Comparison of ENCODE assay signal across 1 cellular context in the genomic region with DNA sequence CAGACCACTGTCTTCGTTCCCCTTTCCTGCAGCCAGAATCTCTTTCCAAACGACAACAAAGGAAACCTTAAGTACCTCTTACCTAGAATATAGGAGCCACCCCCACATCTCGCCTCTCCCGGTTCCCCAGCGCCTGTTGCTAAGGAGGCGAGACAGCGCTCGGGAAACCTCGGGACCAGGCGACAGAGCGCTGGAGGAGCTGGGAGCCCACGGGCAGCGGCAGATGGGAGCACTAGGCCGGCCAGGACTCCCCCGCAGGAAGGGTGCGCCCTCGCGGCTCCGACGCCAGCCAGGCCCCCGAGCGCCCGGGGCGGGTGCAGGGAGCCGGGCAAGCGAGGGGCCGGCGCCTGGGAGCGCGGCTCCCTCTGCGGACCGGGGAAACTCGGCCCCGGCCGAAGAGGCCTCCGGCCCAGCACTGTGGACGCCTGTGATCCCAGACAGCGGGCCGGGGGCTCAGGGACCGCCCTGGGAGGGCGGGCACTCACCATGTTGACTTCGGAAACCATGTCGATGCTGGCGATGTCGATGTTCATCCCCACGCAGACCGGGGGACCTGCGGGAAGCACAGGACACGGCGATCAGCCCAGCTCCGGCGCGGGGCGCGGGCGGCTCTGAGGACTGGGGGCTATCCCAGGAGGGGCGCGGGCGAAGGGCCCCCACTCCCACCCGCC.
TF ChIP-seq lines count a peak whose summit lies in the region.

No MANE protein-coding gene starts in this region.

TF ChIP-seq in HEK293, 187 proteins besides CTCF, POLR2A, EP300 and RAD21 (continued from another document):
- TF ChIP-seq, protein P1, sequence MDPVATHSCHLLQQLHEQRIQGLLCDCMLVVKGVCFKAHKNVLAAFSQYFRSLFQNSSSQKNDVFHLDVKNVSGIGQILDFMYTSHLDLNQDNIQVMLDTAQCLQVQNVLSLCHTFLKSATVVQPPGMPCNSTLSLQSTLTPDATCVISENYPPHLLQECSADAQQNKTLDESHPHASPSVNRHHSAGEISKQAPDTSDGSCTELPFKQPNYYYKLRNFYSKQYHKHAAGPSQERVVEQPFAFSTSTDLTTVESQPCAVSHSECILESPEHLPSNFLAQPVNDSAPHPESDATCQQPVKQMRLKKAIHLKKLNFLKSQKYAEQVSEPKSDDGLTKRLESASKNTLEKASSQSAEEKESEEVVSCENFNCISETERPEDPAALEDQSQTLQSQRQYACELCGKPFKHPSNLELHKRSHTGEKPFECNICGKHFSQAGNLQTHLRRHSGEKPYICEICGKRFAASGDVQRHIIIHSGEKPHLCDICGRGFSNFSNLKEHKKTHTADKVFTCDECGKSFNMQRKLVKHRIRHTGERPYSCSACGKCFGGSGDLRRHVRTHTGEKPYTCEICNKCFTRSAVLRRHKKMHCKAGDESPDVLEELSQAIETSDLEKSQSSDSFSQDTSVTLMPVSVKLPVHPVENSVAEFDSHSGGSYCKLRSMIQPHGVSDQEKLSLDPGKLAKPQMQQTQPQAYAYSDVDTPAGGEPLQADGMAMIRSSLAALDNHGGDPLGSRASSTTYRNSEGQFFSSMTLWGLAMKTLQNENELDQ (tag by site-specific recombination; IDR thresholded peaks at IDR 0.05; ENCODE audit: low read depth) = no peak
- TF ChIP-seq SP2 (tag by site-specific recombination; IDR thresholded peaks at IDR 0.05) = no peak
- no peak for TF ChIP-seq ZNF133 (tag by site-specific recombination; IDR thresholded peaks at IDR 0.05)
- TF ChIP-seq ZNF16 (tag by site-specific recombination; IDR thresholded peaks at IDR 0.05; ENCODE audit: low read depth) = no peak
- no peak for TF ChIP-seq KLF8 (tag by site-specific recombination; IDR thresholded peaks at IDR 0.05)
- no peak for TF ChIP-seq ZNF670 (tag by site-specific recombination; IDR thresholded peaks at IDR 0.05; ENCODE audit: low read depth)
- TF ChIP-seq ZNF174 (tag by site-specific recombination; IDR thresholded peaks at IDR 0.05) = no peak
- no peak for TF ChIP-seq ZNF624 (tag by site-specific recombination; IDR thresholded peaks at IDR 0.05)
- no peak for TF ChIP-seq FEZF1 (tag by site-specific recombination; IDR thresholded peaks at IDR 0.05)
- TF ChIP-seq, protein P2, sequence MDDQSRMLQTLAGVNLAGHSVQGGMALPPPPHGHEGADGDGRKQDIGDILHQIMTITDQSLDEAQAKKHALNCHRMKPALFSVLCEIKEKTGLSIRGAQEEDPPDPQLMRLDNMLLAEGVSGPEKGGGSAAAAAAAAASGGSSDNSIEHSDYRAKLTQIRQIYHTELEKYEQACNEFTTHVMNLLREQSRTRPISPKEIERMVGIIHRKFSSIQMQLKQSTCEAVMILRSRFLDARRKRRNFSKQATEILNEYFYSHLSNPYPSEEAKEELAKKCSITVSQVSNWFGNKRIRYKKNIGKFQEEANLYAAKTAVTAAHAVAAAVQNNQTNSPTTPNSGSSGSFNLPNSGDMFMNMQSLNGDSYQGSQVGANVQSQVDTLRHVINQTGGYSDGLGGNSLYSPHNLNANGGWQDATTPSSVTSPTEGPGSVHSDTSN (CRISPR knock-in tag; IDR thresholded peaks at IDR 0.05) = no peak
- no peak for TF ChIP-seq ZBTB20 (tag by site-specific recombination; IDR thresholded peaks at IDR 0.05)
- TF ChIP-seq, protein P3, sequence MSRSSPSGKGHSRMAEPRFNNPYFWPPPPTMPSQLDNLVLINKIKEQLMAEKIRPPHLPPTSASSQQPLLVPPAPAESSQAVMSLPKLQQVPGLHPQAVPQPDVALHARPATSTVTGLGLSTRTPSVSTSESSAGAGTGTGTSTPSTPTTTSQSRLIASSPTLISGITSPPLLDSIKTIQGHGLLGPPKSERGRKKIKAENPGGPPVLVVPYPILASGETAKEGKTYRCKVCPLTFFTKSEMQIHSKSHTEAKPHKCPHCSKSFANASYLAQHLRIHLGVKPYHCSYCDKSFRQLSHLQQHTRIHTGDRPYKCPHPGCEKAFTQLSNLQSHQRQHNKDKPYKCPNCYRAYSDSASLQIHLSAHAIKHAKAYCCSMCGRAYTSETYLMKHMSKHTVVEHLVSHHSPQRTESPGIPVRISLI (tag by site-specific recombination; IDR thresholded peaks at IDR 0.05) = no peak
- TF ChIP-seq ZNF791 (tag by site-specific recombination; IDR thresholded peaks at IDR 0.05) = no peak
- TF ChIP-seq ZNF623 (tag by site-specific recombination; IDR thresholded peaks at IDR 0.05) = no peak
TF ChIP-seq in HEK293: peak in this region for 0.
